8 cellular contexts compared by ENCODE assay signal in genomic region chr19:58543826-58544590, GRCh38. TPM values are rescaled to one million over a fixed set of nuclear protein-coding genes. Genes with fewer than 3 reads are reported as not detected.
DNase-seq lines count a peak whose midpoint lies in the region; ATAC-seq and TF ChIP-seq lines count a peak whose summit lies in the region.

TRIM28 (plus strand) TSS chr19:58544064; CDS start chr19:58544758, 694 bp downstream.

- peaks cover 37% of the 10 kb centered on the region for H3K36me3 Mint-ChIP-seq in activated CD4-positive, alpha-beta memory T cell treated with anti-CD3 and anti-CD28 coated beads for 36 hours

- CTCF ChIA-PET in activated CD4-positive, alpha-beta memory T cell treated with anti-CD3 and anti-CD28 coated beads for 36 hours (lab: Charles Lee), result interaction anchor here (1.0 to 5.1 kb wide), 5 partner anchors 11 to 55 kb away, joined by 3 to 61 read pairs (median 5); partner anchors contain the start of genes CHMP2A and ZBTB45

- intact Hi-C loops in activated CD4-positive, alpha-beta memory T cell treated with anti-CD3 and anti-CD28 coated beads for 36 hours (cut with micrococcal nuclease), result loop anchor here (1.0 to 2.0 kb wide), 7 partner anchors 11 to 239 kb away; partner anchors contain the start of genes CHMP2A, ERVK3-1, MZF1 and ZBTB45

- peak within 1 kb of the TSS; percentile 95 for H3K27ac Mint-ChIP-seq in activated CD4-positive, alpha-beta memory T cell treated with anti-CD3 and anti-CD28 coated beads for 36 hours

- peaks cover 7% of the 10 kb centered on the region for H3K27me3 Mint-ChIP-seq in activated CD4-positive, alpha-beta memory T cell treated with anti-CD3 and anti-CD28 coated beads for 36 hours

- H3K27me3 ChIP-seq in HL-60 (ENCODE audit: insufficient read depth, poor library complexity, severe bottlenecking) (no peaks in the 10 kb centered on the region), endocrine pancreas (ENCODE audit: control insufficient read depth, insufficient read depth, low read length) (peaks cover 4% of the 10 kb centered on the region)

- peak; percentile 75 for ATAC-seq in GM19452 (IDR thresholded peaks at IDR 0.05; ENCODE audit: unreplicated experiment)

- peak within 1 kb of the TSS; percentile 99 for H3K4me3 ChIP-seq in HL-60 (replicated peaks; ENCODE audit: insufficient read depth, low read length)
- peak within 1 kb of the TSS; percentile 75 for H3K4me3 ChIP-seq in endocrine pancreas (ENCODE audit: control insufficient read depth, insufficient read depth, low read length)

- DNase-seq in AG20443 (ENCODE audit: low spot score) (peak; percentile 100), HL-60 (ENCODE audit: low read depth in 1 of 2, low spot score in 1 of 2) (peak; percentile 99), middle frontal gyrus (ENCODE audit: extremely low spot score, low spot score) (peak; percentile 97), NCI-H345 (lab: John Stamatoyannopoulos, UW) (no peak)
- peak; percentile 100 for DNase-seq in activated CD4-positive, alpha-beta memory T cell treated with anti-CD3 and anti-CD28 coated beads for 36 hours
- DNase-seq in stimulated activated CD8-positive, alpha-beta memory T cell treated with anti-CD3 and anti-CD28 coated beads, Interleukin-4, amount 100 ng/mL, for 1 hour (ENCODE audit: low read depth in 2 of 2, low spot score in 1 of 2), result peak; percentile 100

- TF ChIP-seq CTCF in HL-60 (IDR thresholded peaks at IDR 0.05; ENCODE audit: insufficient read depth, low read length), result no peak

- H3K4me1 ChIP-seq in endocrine pancreas (ENCODE audit: control insufficient read depth, insufficient read depth, low read length), result no peaks in the 10 kb centered on the region

- H3K4me3 Mint-ChIP-seq in activated CD4-positive, alpha-beta memory T cell treated with anti-CD3 and anti-CD28 coated beads for 36 hours, result peak within 1 kb of the TSS; percentile 97

- POLR2A ChIA-PET in activated CD4-positive, alpha-beta memory T cell treated with anti-CD3 and anti-CD28 coated beads for 36 hours (lab: Charles Lee), result interaction anchor here (0.6 to 3.6 kb wide), 9 partner anchors 10 to 217 kb away, joined by 3 to 41 read pairs (median 7); partner anchors contain the start of genes CHMP2A, UBE2M, ZBTB45 and ZSCAN22

- peaks cover 32% of the 10 kb centered on the region for H3K4me1 Mint-ChIP-seq in activated CD4-positive, alpha-beta memory T cell treated with anti-CD3 and anti-CD28 coated beads for 36 hours (ENCODE audit: low read depth)

- no peaks in the 10 kb centered on the region for H3K9me3 ChIP-seq in endocrine pancreas (ENCODE audit: control insufficient read depth, low read length)

- peak within 1 kb of the TSS; percentile 87 for H3K9ac ChIP-seq in endocrine pancreas (ENCODE audit: control insufficient read depth, insufficient read depth, low read length)

- peak within 1 kb of the TSS; percentile 76 for H3K27ac ChIP-seq in HL-60 (replicated peaks)

- H3K9me3 Mint-ChIP-seq in activated CD4-positive, alpha-beta memory T cell treated with anti-CD3 and anti-CD28 coated beads for 36 hours, result no peaks in the 10 kb centered on the region

- H3K36me3 ChIP-seq in endocrine pancreas (ENCODE audit: control insufficient read depth, insufficient read depth, low read length), result peaks cover 14% of the 10 kb centered on the region

RNA-seq across cellular contexts. Expression of gene TRIM28, which starts in this region (rescaled TPM):
- total RNA-seq in activated CD4-positive, alpha-beta memory T cell treated with anti-CD3 and anti-CD28 coated beads for 36 hours, result 100 to 1,000 TPM; 404 to 408 TPM
